Comparison of ENCODE assay signal across 15 cellular contexts in the genomic region with DNA sequence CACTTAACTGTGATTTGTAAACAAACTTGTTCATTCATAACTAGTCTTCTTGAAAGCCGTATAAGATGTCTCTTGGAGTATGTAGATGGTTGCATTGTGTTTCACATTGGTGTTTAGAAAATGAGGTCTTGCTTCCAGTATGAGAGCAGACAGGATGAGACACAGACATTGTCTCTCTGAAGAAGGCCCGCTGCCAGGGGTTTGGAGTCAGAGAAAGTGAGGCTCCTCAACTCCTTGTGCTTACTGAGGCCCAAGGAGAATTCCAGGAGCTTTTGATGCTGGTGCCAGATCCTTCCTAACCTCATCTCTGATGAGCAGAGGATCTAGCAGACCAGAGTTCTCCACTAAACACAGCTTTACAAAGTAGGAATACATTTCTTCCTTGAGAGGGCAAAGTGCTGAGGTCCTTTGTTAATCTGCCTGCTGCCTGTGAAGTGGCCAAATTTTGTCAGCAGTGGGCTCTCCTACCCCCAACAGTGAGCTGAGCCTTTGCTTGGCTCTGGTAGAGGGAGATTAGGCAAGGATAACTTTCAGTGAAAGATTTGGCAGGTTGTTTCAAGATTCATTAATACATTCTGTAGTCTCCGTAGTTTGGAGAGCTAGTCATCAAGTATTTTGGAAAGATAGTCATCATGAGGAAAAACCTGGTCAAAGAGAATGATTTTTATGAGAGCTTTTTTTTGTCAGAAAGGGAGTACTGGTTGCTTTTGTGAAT. TPM values are rescaled to one million over a fixed set of nuclear protein-coding genes. Genes with fewer than 3 reads are reported as not detected.
DNase-seq lines count a peak whose midpoint lies in the region; ATAC-seq and TF ChIP-seq lines count a peak whose summit lies in the region.
"Had no signal": no experiment of that assay in that cellular context is flagged by ENCODE, and none has a peak within 500 bp of the region (broad histone marks: within the 10 kb centered on the region; RNA-seq: fewer than 3 reads in every experiment).

No MANE protein-coding gene starts in this region.

- peaks cover 0 to 35% of the 10 kb centered on the region in 2 donors for H3K36me3 ChIP-seq in adrenal gland (replicated peaks in 1 of 2)
- no peaks in the 10 kb centered on the region for H3K36me3 ChIP-seq in testis (ENCODE audit: low read depth, missing control alignments)

- no peak overlapping the region for H3K4me3 Mint-ChIP-seq in activated CD4-positive, alpha-beta T cell treated with anti-CD3 and anti-CD28 coated beads, Interleukin-2, amount 10 ng/mL, durations not matched to agents 24 days and 14 days
- no peak overlapping the region for H3K4me3 Mint-ChIP-seq in naive B cell

- TF ChIP-seq POLR2A in adrenal gland (IDR thresholded peaks at IDR 0.05) (no peak), testis (IDR thresholded peaks at IDR 0.05) (no peak)

- TF ChIP-seq CTCF in adrenal gland (IDR thresholded peaks at IDR 0.05) (no peak), testis (IDR thresholded peaks at IDR 0.05) (no peak)

- 75 to 82% (median 81%) methylated on average over 3 of the region's 3 CpGs for WGBS in adrenal gland, 4 donors
- WGBS in testis, 2 donors = 64 to 72% methylated on average over 3 of the region's 3 CpGs

- peak overlapping the region in 3 of 5 donors; percentile 39 to 60 (median 44) for H3K27ac ChIP-seq in adrenal gland
- H3K27ac ChIP-seq in testis = peak overlapping the region; percentile 41 to 52

- H3K9me3 ChIP-seq in adrenal gland (replicated peaks in 1 of 3) (no peaks in the 10 kb centered on the region), testis (no peaks in the 10 kb centered on the region)
- H3K9me3 ChIP-seq: thoracic aorta had no signal

- H3K4me3 ChIP-seq in adrenal gland (no peak overlapping the region), testis (no peak overlapping the region)
- H3K4me3 ChIP-seq: thoracic aorta had no signal

- intact Hi-C loops in activated CD4-positive, alpha-beta T cell treated with anti-CD3 and anti-CD28 coated beads, Interleukin-2, amount 10 ng/mL, durations not matched to agents 24 days and 14 days (cut with micrococcal nuclease) = no loop called here
- intact Hi-C loops in adrenal gland (cut with DNase I) (no loop called here), testis (cut with DNase I; ENCODE audit: low total_unique reads) (no loop called here)

- ATAC-seq in naive B cell (ENCODE audit: low read depth in 2 of 2) (no peak), GM18909 (IDR thresholded peaks at IDR 0.05; ENCODE audit: poor library complexity, unreplicated experiment) (no peak)

- H3K27me3 ChIP-seq in adrenal gland = no peaks in the 10 kb centered on the region
- H3K27me3 ChIP-seq in testis = no peaks in the 10 kb centered on the region

- no peak for DNase-seq in activated CD4-positive, alpha-beta T cell treated with anti-CD3 and anti-CD28 coated beads, Interleukin-2, amount 10 ng/mL, durations not matched to agents 24 days and 14 days
- no peak for DNase-seq in activated CD4-positive, alpha-beta T cell treated with anti-CD3 and anti-CD28 coated beads for 1 hour
- no peak for DNase-seq in adrenal gland
- DNase-seq in naive B cell = no peak
- DNase-seq in testis = no peak
- no peak for DNase-seq in NCI-H2171 (lab: John Stamatoyannopoulos, UW)
- DNase-seq in NCI-H2107 (lab: John Stamatoyannopoulos, UW) = no peak
- DNase-seq: activated gamma-delta T cell treated with Interleukin-2 at 50 U/mL for 16 hours; effector CD4-positive, alpha-beta T cell; H7; Karpas-422; NCI-H2227 treated with DMSO at 0.1 percent for 48 hours had no signal

- H3K27me3 Mint-ChIP-seq in activated CD4-positive, alpha-beta T cell treated with anti-CD3 and anti-CD28 coated beads, Interleukin-2, amount 10 ng/mL, durations not matched to agents 24 days and 14 days = no peaks in the 10 kb centered on the region
- H3K27me3 Mint-ChIP-seq in naive B cell = no peaks in the 10 kb centered on the region

- peaks cover 39% of the 10 kb centered on the region for H3K4me1 Mint-ChIP-seq in activated CD4-positive, alpha-beta T cell treated with anti-CD3 and anti-CD28 coated beads, Interleukin-2, amount 10 ng/mL, durations not matched to agents 24 days and 14 days
- peaks cover 16 to 27% (median 27%) of the 10 kb centered on the region in 3 donors for H3K4me1 Mint-ChIP-seq in naive B cell

- H3K27ac Mint-ChIP-seq in activated CD4-positive, alpha-beta T cell treated with anti-CD3 and anti-CD28 coated beads, Interleukin-2, amount 10 ng/mL, durations not matched to agents 24 days and 14 days = peak overlapping the region; percentile 22
- peak overlapping the region in 5 of 6 donors; percentile 15 to 86 (median 63) for H3K27ac Mint-ChIP-seq in naive B cell

- peaks cover 63% of the 10 kb centered on the region for H3K36me3 Mint-ChIP-seq in activated CD4-positive, alpha-beta T cell treated with anti-CD3 and anti-CD28 coated beads, Interleukin-2, amount 10 ng/mL, durations not matched to agents 24 days and 14 days (ENCODE audit: low read depth)
- peaks cover 9 to 22% of the 10 kb centered on the region in 2 donors for H3K36me3 Mint-ChIP-seq in naive B cell

- H3K9me3 Mint-ChIP-seq in activated CD4-positive, alpha-beta T cell treated with anti-CD3 and anti-CD28 coated beads, Interleukin-2, amount 10 ng/mL, durations not matched to agents 24 days and 14 days = no peaks in the 10 kb centered on the region
- H3K9me3 Mint-ChIP-seq in naive B cell = no peaks in the 10 kb centered on the region

- H3K4me1 ChIP-seq in adrenal gland (replicated peaks in 1 of 2) (peaks cover 12 to 22% of the 10 kb centered on the region in 2 donors), testis (peaks cover 30% of the 10 kb centered on the region)

RNA-seq across cellular contexts. Expression of a gene that starts 9.7 kb away (rescaled TPM):
- total RNA-seq in activated CD4-positive, alpha-beta T cell treated with anti-CD3 and anti-CD28 coated beads, Interleukin-2, amount 10 ng/mL, durations not matched to agents 24 days and 14 days = 148 TPM in 2 replicates
- total RNA-seq in adrenal gland = 10 to 100 TPM; 47.5 to 88.8 (median 57.8) TPM
- polyA plus RNA-seq in adrenal gland = 10 to 100 TPM; 22.3 to 97.3 (median 22.4) TPM
- 10 to 100 TPM; 72.1 to 90.6 (median 85.3) TPM for polyA plus RNA-seq in naive B cell (ENCODE audit: low read depth in 6 of 6)
- total RNA-seq in testis = 100 to 1,000 TPM; 127 to 134 TPM
- 114 TPM for polyA plus RNA-seq in testis (ENCODE audit: insufficient read depth, low read depth, low replicate concordance)

RNA-seq across cellular contexts. Expression of a gene that starts 29.3 kb away (rescaled TPM):
- total RNA-seq in activated CD4-positive, alpha-beta T cell treated with anti-CD3 and anti-CD28 coated beads, Interleukin-2, amount 10 ng/mL, durations not matched to agents 24 days and 14 days = 0.33 and 0.54 TPM in 2 replicates
- total RNA-seq in adrenal gland (under 1 TPM in 1 of 8 donors, not detected in 7; 0.07 TPM), testis (1 to 10 TPM; 4.9 to 9.5 TPM)
- polyA plus RNA-seq in adrenal gland (under 1 TPM in 2 of 3 donors, not detected in 1; 0.03 to 0.40 TPM), naive B cell (ENCODE audit: low read depth in 6 of 6) (not detected), testis (ENCODE audit: insufficient read depth, low read depth, low replicate concordance) (6.3 TPM)
- total RNA-seq: myocyte had no signal
